ENCODE assay signal across 1 cellular context in the genomic region with DNA sequence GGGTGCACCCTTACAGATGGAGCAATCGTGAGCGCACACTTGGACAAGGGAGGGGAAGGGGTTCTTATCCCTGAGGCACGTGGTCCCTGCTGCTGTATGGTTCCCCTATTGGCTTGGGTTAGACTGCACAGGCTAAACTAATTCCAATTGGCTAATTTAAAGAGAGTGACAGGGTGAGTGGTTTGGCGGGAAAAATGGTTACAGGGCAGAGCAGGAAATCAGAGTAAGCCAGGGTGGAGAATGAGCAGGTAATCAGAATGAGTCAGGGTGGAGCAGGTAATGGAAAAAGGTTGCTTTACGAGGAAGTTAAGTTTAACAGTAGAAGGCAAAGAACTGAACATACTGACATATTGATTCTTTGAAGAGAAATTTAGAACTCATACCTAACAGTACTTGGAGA. TPM values are rescaled to one million over a fixed set of nuclear protein-coding genes. Genes with fewer than 3 reads are reported as not detected.
"Had no signal": no experiment of that assay in that cellular context is flagged by ENCODE, and none has a peak within 500 bp of the region (broad histone marks: within the 10 kb centered on the region; RNA-seq: fewer than 3 reads in every experiment).

No MANE protein-coding gene starts in this region.

RNA-seq across cellular contexts. Expression of a gene that starts 49.8 kb away (rescaled TPM):
- total RNA-seq: natural killer cell treated with Interleukin-12 subunit alpha and Interleukin-12 subunit beta and Interleukin-15 and Interleukin-18, amount 100 ng/mL, for 72 hours had no signal
